In the genomic region with DNA sequence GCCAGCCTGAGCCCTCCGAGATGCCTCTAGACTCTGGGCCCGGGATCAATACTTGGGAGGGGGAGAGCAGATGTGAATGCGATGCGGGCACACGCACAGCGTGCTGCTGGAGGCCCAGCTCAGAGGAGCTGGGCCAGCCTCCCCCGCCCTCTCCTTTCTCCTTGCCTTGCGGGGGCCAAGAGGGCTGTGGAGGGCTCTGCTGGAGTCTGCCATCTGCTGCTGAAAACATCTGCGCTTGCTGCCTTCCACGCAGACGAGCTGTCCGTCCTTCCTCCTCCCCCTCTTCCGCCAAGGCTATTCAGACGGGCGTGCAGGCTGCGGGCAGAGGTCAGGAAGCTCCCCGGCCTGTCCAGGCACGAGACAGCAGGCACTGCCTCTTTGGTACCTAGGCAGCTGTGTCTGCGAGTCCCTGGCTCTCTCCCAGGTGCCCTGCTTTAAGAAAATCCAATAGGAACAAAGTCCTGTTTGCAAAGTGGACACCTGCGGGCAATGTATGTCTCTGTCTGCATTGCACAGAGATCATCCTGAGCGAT, we compare ENCODE assay signal across 1 cellular context.
A peak's percentile ranks its signal among the peaks of the same experiment; 100 is the strongest.
TF ChIP-seq lines count a peak whose summit lies in the region.

No MANE protein-coding gene starts in this region.

TF ChIP-seq in HepG2, 621 proteins besides CTCF, POLR2A, EP300 and RAD21 (continued from another document and continues in another):
- TF ChIP-seq ZNF616 (CRISPR knock-in tag; IDR thresholded peaks at IDR 0.05; ENCODE audit: low read depth) (no peak), MEIS2 (CRISPR knock-in tag; IDR thresholded peaks at IDR 0.05) (peak; percentile 36; the same call in 1 of the 2 replicates), SRY (CRISPR knock-in tag; IDR thresholded peaks at IDR 0.05) (0 out of 2 replicates have a peak, but pooled peaks have one; percentile 41), ZBTB21 (CRISPR knock-in tag; IDR thresholded peaks at IDR 0.05) (no peak), ZNF563 (CRISPR knock-in tag; IDR thresholded peaks at IDR 0.05) (no peak), SOX13 (IDR thresholded peaks at IDR 0.05) (no peak), SOX13 (CRISPR knock-in tag; conservative IDR thresholded peaks at IDR 0.05 in 1 of 2, IDR thresholded peaks at IDR 0.05 in 1 of 2) (peak in 1 of 2 experiments; percentile 42; a peak in 1 of 4 replicates), CREM (IDR thresholded peaks at IDR 0.05) (peak; percentile 19; the same call in 1 of the 2 replicates), CREM (CRISPR knock-in tag; IDR thresholded peaks at IDR 0.05) (no peak), ZNF235 (CRISPR knock-in tag; IDR thresholded peaks at IDR 0.05; ENCODE audit: borderline replicate concordance) (no peak), AFF4 (CRISPR knock-in tag; IDR thresholded peaks at IDR 0.05) (no peak), ZKSCAN8 (CRISPR knock-in tag; IDR thresholded peaks at IDR 0.05; ENCODE audit: borderline replicate concordance) (no peak), HNRNPK (IDR thresholded peaks at IDR 0.05; ENCODE audit: low read depth, low read length, poor library complexity, severe bottlenecking) (no peak), HIVEP1 (CRISPR knock-in tag; IDR thresholded peaks at IDR 0.05) (no peak), MED13 (CRISPR knock-in tag; IDR thresholded peaks at IDR 0.05) (no peak), ZZZ3 (CRISPR knock-in tag; IDR thresholded peaks at IDR 0.05; ENCODE audit: borderline replicate concordance) (no peak), CBX5 (CRISPR knock-in tag; IDR thresholded peaks at IDR 0.05; ENCODE audit: borderline replicate concordance) (no peak), ZNF329 (CRISPR knock-in tag; IDR thresholded peaks at IDR 0.05; ENCODE audit: low read depth) (no peak), TBP (CRISPR knock-in tag; IDR thresholded peaks at IDR 0.05) (no peak), MIER2 (CRISPR knock-in tag; IDR thresholded peaks at IDR 0.05) (no peak), ZNF546 (CRISPR knock-in tag; conservative IDR thresholded peaks at IDR 0.05) (no peak), ZMYM4 (CRISPR knock-in tag; IDR thresholded peaks at IDR 0.05) (no peak; the same call in 1 of the 2 replicates), TSC22D2 (CRISPR knock-in tag; IDR thresholded peaks at IDR 0.05; ENCODE audit: borderline replicate concordance) (no peak), ZNF782 (CRISPR knock-in tag; IDR thresholded peaks at IDR 0.05; ENCODE audit: borderline replicate concordance) (no peak), RFXAP (CRISPR knock-in tag; IDR thresholded peaks at IDR 0.05; ENCODE audit: borderline replicate concordance) (no peak), JUN (CRISPR knock-in tag; IDR thresholded peaks at IDR 0.05) (no peak), ZNF317 (CRISPR knock-in tag; IDR thresholded peaks at IDR 0.05) (no peak), ZNF749 (CRISPR knock-in tag; IDR thresholded peaks at IDR 0.05; ENCODE audit: borderline replicate concordance) (no peak), SRSF9 (IDR thresholded peaks at IDR 0.05; ENCODE audit: borderline replicate concordance, insufficient read depth, low read depth, low read length, poor library complexity, severe bottlenecking) (no peak), ZNF788 (CRISPR knock-in tag; IDR thresholded peaks at IDR 0.05; ENCODE audit: borderline replicate concordance) (peak; percentile 31; the same call in 1 of the 2 replicates), BORCS8-MEF2B (CRISPR knock-in tag; IDR thresholded peaks at IDR 0.05) (no peak), RXRA (CRISPR knock-in tag; IDR thresholded peaks at IDR 0.05) (peak; percentile 52; the same call in 1 of the 2 replicates)
- TF ChIP-seq, protein P1, sequence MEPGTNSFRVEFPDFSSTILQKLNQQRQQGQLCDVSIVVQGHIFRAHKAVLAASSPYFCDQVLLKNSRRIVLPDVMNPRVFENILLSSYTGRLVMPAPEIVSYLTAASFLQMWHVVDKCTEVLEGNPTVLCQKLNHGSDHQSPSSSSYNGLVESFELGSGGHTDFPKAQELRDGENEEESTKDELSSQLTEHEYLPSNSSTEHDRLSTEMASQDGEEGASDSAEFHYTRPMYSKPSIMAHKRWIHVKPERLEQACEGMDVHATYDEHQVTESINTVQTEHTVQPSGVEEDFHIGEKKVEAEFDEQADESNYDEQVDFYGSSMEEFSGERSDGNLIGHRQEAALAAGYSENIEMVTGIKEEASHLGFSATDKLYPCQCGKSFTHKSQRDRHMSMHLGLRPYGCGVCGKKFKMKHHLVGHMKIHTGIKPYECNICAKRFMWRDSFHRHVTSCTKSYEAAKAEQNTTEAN (CRISPR knock-in tag; conservative IDR thresholded peaks at IDR 0.05): no peak
- TF ChIP-seq, protein P2, sequence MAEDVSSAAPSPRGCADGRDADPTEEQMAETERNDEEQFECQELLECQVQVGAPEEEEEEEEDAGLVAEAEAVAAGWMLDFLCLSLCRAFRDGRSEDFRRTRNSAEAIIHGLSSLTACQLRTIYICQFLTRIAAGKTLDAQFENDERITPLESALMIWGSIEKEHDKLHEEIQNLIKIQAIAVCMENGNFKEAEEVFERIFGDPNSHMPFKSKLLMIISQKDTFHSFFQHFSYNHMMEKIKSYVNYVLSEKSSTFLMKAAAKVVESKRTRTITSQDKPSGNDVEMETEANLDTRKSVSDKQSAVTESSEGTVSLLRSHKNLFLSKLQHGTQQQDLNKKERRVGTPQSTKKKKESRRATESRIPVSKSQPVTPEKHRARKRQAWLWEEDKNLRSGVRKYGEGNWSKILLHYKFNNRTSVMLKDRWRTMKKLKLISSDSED (CRISPR knock-in tag; IDR thresholded peaks at IDR 0.05): no peak
- TF ChIP-seq, protein P3, sequence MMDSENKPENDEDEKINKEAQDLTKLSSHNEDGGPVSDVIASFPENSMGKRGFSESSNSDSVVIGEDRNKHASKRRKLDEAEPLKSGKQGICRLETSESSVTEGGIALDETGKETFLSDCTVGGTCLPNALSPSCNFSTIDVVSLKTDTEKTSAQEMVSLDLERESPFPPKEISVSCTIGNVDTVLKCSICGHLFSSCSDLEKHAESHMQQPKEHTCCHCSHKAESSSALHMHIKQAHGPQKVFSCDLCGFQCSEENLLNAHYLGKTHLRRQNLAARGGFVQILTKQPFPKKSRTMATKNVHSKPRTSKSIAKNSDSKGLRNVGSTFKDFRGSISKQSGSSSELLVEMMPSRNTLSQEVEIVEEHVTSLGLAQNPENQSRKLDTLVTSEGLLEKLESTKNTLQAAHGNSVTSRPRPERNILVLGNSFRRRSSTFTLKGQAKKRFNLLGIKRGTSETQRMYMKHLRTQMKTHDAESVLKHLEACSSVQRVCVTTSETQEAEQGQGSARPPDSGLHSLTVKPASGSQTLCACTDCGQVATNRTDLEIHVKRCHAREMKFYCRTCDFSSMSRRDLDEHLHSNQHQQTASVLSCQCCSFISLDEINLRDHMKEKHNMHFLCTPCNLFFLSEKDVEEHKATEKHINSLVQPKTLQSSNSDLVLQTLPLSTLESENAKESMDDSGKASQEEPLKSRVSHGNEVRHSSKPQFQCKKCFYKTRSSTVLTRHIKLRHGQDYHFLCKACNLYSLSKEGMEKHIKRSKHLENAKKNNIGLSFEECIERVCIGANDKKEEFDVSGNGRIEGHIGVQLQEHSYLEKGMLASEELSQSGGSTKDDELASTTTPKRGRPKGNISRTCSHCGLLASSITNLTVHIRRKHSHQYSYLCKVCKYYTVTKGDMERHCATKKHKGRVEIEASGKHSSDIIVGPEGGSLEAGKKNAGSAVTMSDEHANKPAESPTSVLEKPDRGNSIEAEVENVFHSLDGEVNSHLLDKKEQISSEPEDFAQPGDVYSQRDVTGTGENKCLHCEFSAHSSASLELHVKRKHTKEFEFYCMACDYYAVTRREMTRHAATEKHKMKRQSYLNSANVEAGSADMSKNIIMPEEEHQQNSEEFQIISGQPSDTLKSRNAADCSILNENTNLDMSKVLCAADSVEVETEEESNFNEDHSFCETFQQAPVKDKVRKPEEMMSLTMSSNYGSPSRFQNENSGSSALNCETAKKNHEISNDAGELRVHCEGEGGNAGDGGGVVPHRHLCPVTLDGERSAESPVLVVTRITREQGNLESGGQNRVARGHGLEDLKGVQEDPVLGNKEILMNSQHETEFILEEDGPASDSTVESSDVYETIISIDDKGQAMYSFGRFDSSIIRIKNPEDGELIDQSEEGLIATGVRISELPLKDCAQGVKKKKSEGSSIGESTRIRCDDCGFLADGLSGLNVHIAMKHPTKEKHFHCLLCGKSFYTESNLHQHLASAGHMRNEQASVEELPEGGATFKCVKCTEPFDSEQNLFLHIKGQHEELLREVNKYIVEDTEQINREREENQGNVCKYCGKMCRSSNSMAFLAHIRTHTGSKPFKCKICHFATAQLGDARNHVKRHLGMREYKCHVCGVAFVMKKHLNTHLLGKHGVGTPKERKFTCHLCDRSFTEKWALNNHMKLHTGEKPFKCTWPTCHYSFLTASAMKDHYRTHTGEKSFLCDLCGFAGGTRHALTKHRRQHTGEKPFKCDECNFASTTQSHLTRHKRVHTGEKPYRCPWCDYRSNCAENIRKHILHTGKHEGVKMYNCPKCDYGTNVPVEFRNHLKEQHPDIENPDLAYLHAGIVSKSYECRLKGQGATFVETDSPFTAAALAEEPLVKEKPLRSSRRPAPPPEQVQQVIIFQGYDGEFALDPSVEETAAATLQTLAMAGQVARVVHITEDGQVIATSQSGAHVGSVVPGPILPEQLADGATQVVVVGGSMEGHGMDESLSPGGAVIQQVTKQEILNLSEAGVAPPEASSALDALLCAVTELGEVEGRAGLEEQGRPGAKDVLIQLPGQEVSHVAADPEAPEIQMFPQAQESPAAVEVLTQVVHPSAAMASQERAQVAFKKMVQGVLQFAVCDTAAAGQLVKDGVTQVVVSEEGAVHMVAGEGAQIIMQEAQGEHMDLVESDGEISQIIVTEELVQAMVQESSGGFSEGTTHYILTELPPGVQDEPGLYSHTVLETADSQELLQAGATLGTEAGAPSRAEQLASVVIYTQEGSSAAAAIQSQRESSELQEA (CRISPR knock-in tag; IDR thresholded peaks at IDR 0.05; ENCODE audit: not compliant biosample characterization): no peak
- TF ChIP-seq, protein P4, sequence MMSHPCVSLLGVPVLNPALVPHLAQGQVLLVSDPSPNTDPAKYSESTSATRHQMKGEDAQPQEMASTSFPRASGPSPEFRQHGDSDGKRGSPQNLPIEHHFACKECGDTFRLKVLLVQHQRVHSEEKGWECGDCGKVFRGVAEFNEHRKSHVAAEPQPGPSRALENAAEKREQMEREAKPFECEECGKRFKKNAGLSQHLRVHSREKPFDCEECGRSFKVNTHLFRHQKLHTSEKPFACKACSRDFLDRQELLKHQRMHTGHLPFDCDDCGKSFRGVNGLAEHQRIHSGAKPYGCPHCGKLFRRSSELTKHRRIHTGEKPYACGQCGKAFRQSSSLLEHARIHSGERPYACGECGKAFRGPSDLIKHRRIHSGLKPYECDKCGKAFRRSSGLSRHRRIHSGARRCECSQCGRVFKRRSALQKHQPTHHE (CRISPR knock-in tag; IDR thresholded peaks at IDR 0.05; ENCODE audit: borderline replicate concordance): no peak
- TF ChIP-seq, protein P5, sequence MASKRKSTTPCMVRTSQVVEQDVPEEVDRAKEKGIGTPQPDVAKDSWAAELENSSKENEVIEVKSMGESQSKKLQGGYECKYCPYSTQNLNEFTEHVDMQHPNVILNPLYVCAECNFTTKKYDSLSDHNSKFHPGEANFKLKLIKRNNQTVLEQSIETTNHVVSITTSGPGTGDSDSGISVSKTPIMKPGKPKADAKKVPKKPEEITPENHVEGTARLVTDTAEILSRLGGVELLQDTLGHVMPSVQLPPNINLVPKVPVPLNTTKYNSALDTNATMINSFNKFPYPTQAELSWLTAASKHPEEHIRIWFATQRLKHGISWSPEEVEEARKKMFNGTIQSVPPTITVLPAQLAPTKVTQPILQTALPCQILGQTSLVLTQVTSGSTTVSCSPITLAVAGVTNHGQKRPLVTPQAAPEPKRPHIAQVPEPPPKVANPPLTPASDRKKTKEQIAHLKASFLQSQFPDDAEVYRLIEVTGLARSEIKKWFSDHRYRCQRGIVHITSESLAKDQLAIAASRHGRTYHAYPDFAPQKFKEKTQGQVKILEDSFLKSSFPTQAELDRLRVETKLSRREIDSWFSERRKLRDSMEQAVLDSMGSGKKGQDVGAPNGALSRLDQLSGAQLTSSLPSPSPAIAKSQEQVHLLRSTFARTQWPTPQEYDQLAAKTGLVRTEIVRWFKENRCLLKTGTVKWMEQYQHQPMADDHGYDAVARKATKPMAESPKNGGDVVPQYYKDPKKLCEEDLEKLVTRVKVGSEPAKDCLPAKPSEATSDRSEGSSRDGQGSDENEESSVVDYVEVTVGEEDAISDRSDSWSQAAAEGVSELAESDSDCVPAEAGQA (IDR thresholded peaks at IDR 0.05; ENCODE audit: low read depth): no peak
- TF ChIP-seq, protein P5 (CRISPR knock-in tag; IDR thresholded peaks at IDR 0.05; ENCODE audit: borderline replicate concordance): no peak
